ENCODE assay signal across 13 cellular contexts in genomic region chr2:160474891-160475795, GRCh38. TPM values are rescaled to one million over a fixed set of nuclear protein-coding genes. Genes with fewer than 3 reads are reported as not detected.
A peak's percentile ranks its signal among the peaks of the same experiment; 100 is the strongest.
DNase-seq lines count a peak whose midpoint lies in the region; FAIRE-seq and TF ChIP-seq lines count a peak whose summit lies in the region.
"Had no signal": no experiment of that assay in that cellular context is flagged by ENCODE, and none has a peak within 500 bp of the region (broad histone marks: within the 10 kb centered on the region; RNA-seq: fewer than 3 reads in every experiment).

No MANE protein-coding gene starts in this region.

- H3K36me3 ChIP-seq in mammary epithelial cell (ENCODE audit: insufficient read depth, low read length) (no peaks in the 10 kb centered on the region), breast epithelium (no peaks in the 10 kb centered on the region), uterus (no peaks in the 10 kb centered on the region), small intestine (ENCODE audit: control insufficient read depth in 2 of 2, insufficient read depth in 2 of 2, low read length in 2 of 2) (no peaks in the 10 kb centered on the region)
- H3K36me3 ChIP-seq: BE2C, esophagus squamous epithelium had no signal

- H3K4me1 ChIP-seq in mammary epithelial cell (ENCODE audit: insufficient read depth, low read length) = peaks cover 9% of the 10 kb centered on the region
- no peaks in the 10 kb centered on the region for H3K4me1 ChIP-seq in breast epithelium
- no peaks in the 10 kb centered on the region for H3K4me1 ChIP-seq in uterus
- H3K4me1 ChIP-seq in small intestine (ENCODE audit: control insufficient read depth in 2 of 2, insufficient read depth in 1 of 2, low read depth in 1 of 2, low read length in 1 of 2) = peaks cover 0 to 3% of the 10 kb centered on the region in 2 donors
- H3K4me1 ChIP-seq: BE2C had no signal

- peaks cover 8% of the 10 kb centered on the region for H3K36me3 Mint-ChIP-seq in activated T-helper 1 cell treated with anti-CD3 and anti-CD28 coated beads, Interleukin-12 subunit alpha, Interleukin-12 subunit beta, Interleukin-2, Interleukin-4 antibody, amounts not matched to agents 30 ng/mL and 10 ng/mL and 1 ng/mL, durations not matched to agents 14 hours and 24 hours and 36 hours (ENCODE audit: low read depth)
- H3K36me3 Mint-ChIP-seq: immature natural killer cell had no signal

- TF ChIP-seq CTCF in mammary epithelial cell (conservative IDR thresholded peaks at IDR 0.05 in 1 of 2, IDR thresholded peaks at IDR 0.05 in 1 of 2; ENCODE audit: extremely low read depth in 1 of 2, insufficient read depth in 1 of 2, low read depth in 1 of 2, low read length in 2 of 2) (no peak), breast epithelium (IDR thresholded peaks at IDR 0.05) (no peak), uterus (IDR thresholded peaks at IDR 0.05) (no peak)

- DNase-seq in mammary epithelial cell = no peak
- DNase-seq in breast epithelium (ENCODE audit: low spot score in 2 of 2) = no peak
- no peak for DNase-seq in activated T-helper 1 cell treated with anti-CD3 and anti-CD28 coated beads, Interleukin-12 subunit alpha, Interleukin-12 subunit beta, Interleukin-2, Interleukin-4 antibody, amounts not matched to agents 30 ng/mL and 10 ng/mL and 1 ng/mL, durations not matched to agents 14 hours and 24 hours and 36 hours (ENCODE audit: low spot score)
- DNase-seq in iris pigment epithelial cell (ENCODE audit: low read depth) = peak; percentile 58
- DNase-seq in uterus = no peak
- DNase-seq in NOMO-1 treated with dmso at 0.1 percent for 144 hours (lab: John Stamatoyannopoulos, UW; ENCODE audit: unreplicated experiment) = no peak
- DNase-seq in iPS-NIHi7 (ENCODE audit: extremely low spot score) = no peak
- no peak for DNase-seq in small intestine
- DNase-seq: BE2C, esophagus squamous epithelium, immature natural killer cell, NCI-H2171 had no signal

- H3K9me3 ChIP-seq in mammary epithelial cell (replicated peaks; ENCODE audit: insufficient read depth, low read length) (no peaks in the 10 kb centered on the region), breast epithelium (no peaks in the 10 kb centered on the region), uterus (no peaks in the 10 kb centered on the region), small intestine (ENCODE audit: control insufficient read depth, low read depth) (no peaks in the 10 kb centered on the region)
- H3K9me3 ChIP-seq: BE2C, esophagus squamous epithelium had no signal

- no peak for TF ChIP-seq POLR2A in breast epithelium (IDR thresholded peaks at IDR 0.05)
- TF ChIP-seq POLR2A in uterus (IDR thresholded peaks at IDR 0.05) = no peak

- H3K4me3 Mint-ChIP-seq in activated T-helper 1 cell treated with anti-CD3 and anti-CD28 coated beads, Interleukin-12 subunit alpha, Interleukin-12 subunit beta, Interleukin-2, Interleukin-4 antibody, amounts not matched to agents 30 ng/mL and 10 ng/mL and 1 ng/mL, durations not matched to agents 14 hours and 24 hours and 36 hours = peak overlapping the region; percentile 9
- H3K4me3 Mint-ChIP-seq: central memory CD8-positive, alpha-beta T cell; immature natural killer cell had no signal

- CTCF ChIA-PET in mammary epithelial cell (lab: Charles Lee; ENCODE audit: low non-redundant PET) = no interaction called here

- H3K27ac ChIP-seq in mammary epithelial cell (ENCODE audit: insufficient read depth, low read depth, low read length) = peak overlapping the region; percentile 76
- H3K27ac ChIP-seq in breast epithelium = peak overlapping the region in 1 of 2 donors; percentile 16
- peak overlapping the region; percentile 56 to 66 for H3K27ac ChIP-seq in uterus
- H3K27ac ChIP-seq in small intestine (ENCODE audit: low read depth in 1 of 2, low read length in 1 of 2) = peak overlapping the region in 1 of 2 donors; percentile 70

- FAIRE-seq in small intestine (lab: Jason Lieb, UNC) = no peak

- peaks cover 86% of the 10 kb centered on the region for H3K79me2 ChIP-seq in mammary epithelial cell (ENCODE audit: insufficient read depth, low read length)

- H3K9me3 Mint-ChIP-seq in activated T-helper 1 cell treated with anti-CD3 and anti-CD28 coated beads, Interleukin-12 subunit alpha, Interleukin-12 subunit beta, Interleukin-2, Interleukin-4 antibody, amounts not matched to agents 30 ng/mL and 10 ng/mL and 1 ng/mL, durations not matched to agents 14 hours and 24 hours and 36 hours = no peaks in the 10 kb centered on the region
- H3K9me3 Mint-ChIP-seq: central memory CD8-positive, alpha-beta T cell; immature natural killer cell had no signal

- in situ Hi-C loops in mammary epithelial cell (cut with MboI; ENCODE audit: low sequenced_read_pairs in 2 of 2) = no loop called here

- peaks cover 62% of the 10 kb centered on the region for H3K4me1 Mint-ChIP-seq in activated T-helper 1 cell treated with anti-CD3 and anti-CD28 coated beads, Interleukin-12 subunit alpha, Interleukin-12 subunit beta, Interleukin-2, Interleukin-4 antibody, amounts not matched to agents 30 ng/mL and 10 ng/mL and 1 ng/mL, durations not matched to agents 14 hours and 24 hours and 36 hours (ENCODE audit: low read depth)
- H3K4me1 Mint-ChIP-seq: immature natural killer cell had no signal

- H3K4me3 ChIP-seq in mammary epithelial cell (replicated peaks in 1 of 3; ENCODE audit: insufficient read depth in 1 of 3, low read depth in 2 of 3, low read length in 3 of 3) (no peak overlapping the region), breast epithelium (no peak overlapping the region), uterus (no peak overlapping the region), small intestine (ENCODE audit: low read depth in 1 of 2, low read length in 2 of 2) (no peak overlapping the region)

- H3K27ac Mint-ChIP-seq in activated T-helper 1 cell treated with anti-CD3 and anti-CD28 coated beads, Interleukin-12 subunit alpha, Interleukin-12 subunit beta, Interleukin-2, Interleukin-4 antibody, amounts not matched to agents 30 ng/mL and 10 ng/mL and 1 ng/mL, durations not matched to agents 14 hours and 24 hours and 36 hours = peak overlapping the region; percentile 61
- H3K27ac Mint-ChIP-seq: immature natural killer cell had no signal

- no peaks in the 10 kb centered on the region for H4K20me1 ChIP-seq in mammary epithelial cell (ENCODE audit: insufficient read depth, low read length)

- 87% methylated on average over 7 of the region's 7 CpGs for WGBS in mammary epithelial cell (ENCODE audit: low coverage, missing lambda C conversion rate)
- WGBS in small intestine, 3 donors = 79 to 85% (median 80%) methylated on average over 7 of the region's 7 CpGs

- no peak overlapping the region for H3K9ac ChIP-seq in mammary epithelial cell (ENCODE audit: insufficient read depth, low read length)

- BruUV-seq in mammary epithelial cell (replicated peaks; lab: Mats Ljungman, UMichigan) = no TSS peak

- intact Hi-C loops in mammary epithelial cell (cut with micrococcal nuclease) = no loop called here
- intact Hi-C loops in breast epithelium (cut with DNase I; ENCODE audit: low total_unique reads) = no loop called here
- intact Hi-C loops in activated T-helper 1 cell treated with anti-CD3 and anti-CD28 coated beads, Interleukin-12 subunit alpha, Interleukin-12 subunit beta, Interleukin-2, Interleukin-4 antibody, amounts not matched to agents 30 ng/mL and 10 ng/mL and 1 ng/mL, durations not matched to agents 14 hours and 24 hours and 36 hours (cut with micrococcal nuclease) = loop anchor here (1.0 to 2.0 kb wide), 5 partner anchors 7 to 68 kb away; no protein-coding TSS in a partner anchor
- intact Hi-C loops in uterus (cut with DNase I; ENCODE audit: low total_unique reads) = no loop called here

- H3K4me2 ChIP-seq in mammary epithelial cell (ENCODE audit: insufficient read depth, low read depth, low read length) = peak overlapping the region; percentile 52

- no peak overlapping the region for H2AFZ ChIP-seq in mammary epithelial cell (ENCODE audit: low read depth, low read length)

- H3K27me3 Mint-ChIP-seq in activated T-helper 1 cell treated with anti-CD3 and anti-CD28 coated beads, Interleukin-12 subunit alpha, Interleukin-12 subunit beta, Interleukin-2, Interleukin-4 antibody, amounts not matched to agents 30 ng/mL and 10 ng/mL and 1 ng/mL, durations not matched to agents 14 hours and 24 hours and 36 hours (ENCODE audit: insufficient read depth) = no peaks in the 10 kb centered on the region
- H3K27me3 Mint-ChIP-seq: central memory CD8-positive, alpha-beta T cell had no signal

- dilution Hi-C loops in mammary epithelial cell (cut with HindIII; ENCODE audit: low sequenced_read_pairs) = no loop called here

- H3K27me3 ChIP-seq in mammary epithelial cell (ENCODE audit: insufficient read depth, low read length) = no peaks in the 10 kb centered on the region
- no peaks in the 10 kb centered on the region for H3K27me3 ChIP-seq in breast epithelium
- no peaks in the 10 kb centered on the region for H3K27me3 ChIP-seq in uterus
- no peaks in the 10 kb centered on the region for H3K27me3 ChIP-seq in small intestine (ENCODE audit: control insufficient read depth in 2 of 2, insufficient read depth in 2 of 2, low read length in 2 of 2)
- H3K27me3 ChIP-seq: BE2C, esophagus squamous epithelium had no signal

RNA-seq across cellular contexts. Expression of gene RBMS1, which starts 18.5 kb away (rescaled TPM):
- 10 to 100 TPM; 54.8 to 61.3 TPM for total RNA-seq in mammary epithelial cell
- 60.1 TPM for polyA plus RNA-seq in mammary epithelial cell
- 22.9 TPM for polyA minus RNA-seq in mammary epithelial cell
- 10 to 100 TPM; 81.3 to 96.2 (median 92.1) TPM for total RNA-seq in breast epithelium
- 35.4 and 36.3 TPM in 2 replicates for total RNA-seq in activated T-helper 1 cell treated with anti-CD3 and anti-CD28 coated beads, Interleukin-12 subunit alpha, Interleukin-12 subunit beta, Interleukin-2, Interleukin-4 antibody, amounts not matched to agents 30 ng/mL and 10 ng/mL and 1 ng/mL, durations not matched to agents 14 hours and 24 hours and 36 hours
- 100 to 1,000 TPM in 2 of 4 donors, 10 to 100 TPM in 2; 30.5 to 149 (median 88.9) TPM for total RNA-seq in uterus
- polyA plus RNA-seq in small intestine = 10 to 100 TPM in 1 of 3 donors, 1 to 10 TPM in 2; 2.0 to 14.8 (median 5.4) TPM
